2 cellular contexts compared by ENCODE assay signal in genomic region chr3:149343951-149344350, GRCh38.
TF ChIP-seq lines count a peak whose summit lies in the region.

No MANE protein-coding gene starts in this region.

TF ChIP-seq in HepG2, 621 proteins besides CTCF, POLR2A, EP300 and RAD21:
- TF ChIP-seq MEIS2 (CRISPR knock-in tag; IDR thresholded peaks at IDR 0.05) (no peak), MLX (CRISPR knock-in tag; IDR thresholded peaks at IDR 0.05) (no peak)

TF ChIP-seq in H1, 55 proteins besides CTCF, POLR2A, EP300 and RAD21:
- TF ChIP-seq POU5F1 (IDR thresholded peaks at IDR 0.05; ENCODE audit: low read depth, low read length) (no peak), YY1 (IDR thresholded peaks at IDR 0.05; ENCODE audit: low read depth, low read length) (no peak), TAF1 (IDR thresholded peaks at IDR 0.05; ENCODE audit: low read depth, low read length) (no peak), RFX5 (IDR thresholded peaks at IDR 0.05; ENCODE audit: borderline replicate concordance, low read depth, low read length) (no peak), CTBP2 (IDR thresholded peaks at IDR 0.05; ENCODE audit: borderline replicate concordance, insufficient read depth, insufficient read length, low read length) (no peak), TBP (IDR thresholded peaks at IDR 0.05; ENCODE audit: low read depth, low read length) (no peak), USF2 (IDR thresholded peaks at IDR 0.05; ENCODE audit: low read length) (no peak), SP2 (IDR thresholded peaks at IDR 0.05; ENCODE audit: low read length) (no peak)
